Comparison of ENCODE assay signal across 13 cellular contexts in genomic region chr16:24045641-24046040, GRCh38.
A peak's percentile ranks its signal among the peaks of the same experiment; 100 is the strongest.
DNase-seq lines count a peak whose midpoint lies in the region; ATAC-seq, FAIRE-seq and TF ChIP-seq lines count a peak whose summit lies in the region.
"Had no signal": no experiment of that assay in that cellular context is flagged by ENCODE, and none has a peak within 500 bp of the region (broad histone marks: within the 10 kb centered on the region; RNA-seq: fewer than 3 reads in every experiment).

No MANE protein-coding gene starts in this region.

- POLR2A ChIA-PET in SK-N-SH (lab: Yijun Ruan, JAX) = no interaction called here
- POLR2A ChIA-PET in activated CD4-positive, alpha-beta T cell treated with anti-CD3 and anti-CD28 coated beads for 36 hours (lab: Charles Lee) = no interaction called here

- H3K9me3 Mint-ChIP-seq in Calu3 (ENCODE audit: low read depth, unreplicated experiment) = no peaks in the 10 kb centered on the region
- H3K9me3 Mint-ChIP-seq in activated CD4-positive, alpha-beta T cell treated with anti-CD3 and anti-CD28 coated beads for 36 hours (ENCODE audit: low read depth) = no peaks in the 10 kb centered on the region
- H3K9me3 Mint-ChIP-seq: activated naive CD4-positive, alpha-beta T cell treated with anti-CD3 and anti-CD28 coated beads for 36 hours; memory B cell had no signal

- peaks cover 65% of the 10 kb centered on the region for H3K27me3 Mint-ChIP-seq in Calu3 (ENCODE audit: unreplicated experiment)
- H3K27me3 Mint-ChIP-seq in activated CD4-positive, alpha-beta T cell treated with anti-CD3 and anti-CD28 coated beads for 36 hours = no peaks in the 10 kb centered on the region
- H3K27me3 Mint-ChIP-seq: memory B cell had no signal

- H3K9me3 ChIP-seq in SK-N-SH = no peaks in the 10 kb centered on the region
- H3K9me3 ChIP-seq: esophagus muscularis mucosa had no signal

- intact Hi-C loops in Calu3 (cut with micrococcal nuclease; ENCODE audit: unreplicated experiment) = loop anchor here (1.0 kb wide), 1 partner anchor 454 kb away; no protein-coding TSS in a partner anchor
- intact Hi-C loops in activated CD4-positive, alpha-beta T cell treated with anti-CD3 and anti-CD28 coated beads for 36 hours (cut with DNase I, micrococcal nuclease) = no loop called here

- H3K27me3 ChIP-seq in SK-N-SH (ENCODE audit: insufficient read depth) = no peaks in the 10 kb centered on the region
- H3K27me3 ChIP-seq: esophagus muscularis mucosa had no signal

- no peaks in the 10 kb centered on the region for H3K4me1 Mint-ChIP-seq in Calu3 (ENCODE audit: low read depth, unreplicated experiment)
- H3K4me1 Mint-ChIP-seq in activated CD4-positive, alpha-beta T cell treated with anti-CD3 and anti-CD28 coated beads for 36 hours = peaks cover 5% of the 10 kb centered on the region

- 6% methylated on average over 6 of the region's 12 CpGs for WGBS in SK-N-SH (ENCODE audit: low lambda C conversion rate)

- no peaks in the 10 kb centered on the region for H3F3A ChIP-seq in SK-N-SH (replicated peaks; ENCODE audit: insufficient read depth)

- H3K9me2 ChIP-seq in SK-N-SH = no peaks in the 10 kb centered on the region

- DNase-seq in Calu3 = peak; percentile 25
- peak; percentile 5 for DNase-seq in HT-29 (ENCODE audit: low spot score)
- peak; percentile 70 for DNase-seq in SK-N-SH
- peak; percentile 88 for DNase-seq in iPS-NIHi7 (ENCODE audit: extremely low spot score)
- DNase-seq in H54 (ENCODE audit: insufficient read length, low spot score) = no peak
- no peak for DNase-seq in activated CD4-positive, alpha-beta T cell treated with anti-CD3 and anti-CD28 coated beads for 36 hours
- DNase-seq: activated CD4-positive, CD25-positive, alpha-beta regulatory T cell treated with anti-CD3 and anti-CD28 coated beads, Interleukin-2, amount 50 U/mL, for 72 hours; activated naive CD4-positive, alpha-beta T cell treated with anti-CD3 and anti-CD28 coated beads for 36 hours; NCI-H226 had no signal

- BruUV-seq in Calu3 (replicated peaks; lab: Mats Ljungman, UMichigan) = no TSS peak

- H3K9ac ChIP-seq in SK-N-SH = no peak overlapping the region

- CTCF ChIA-PET in Calu3 (lab: Charles Lee) (interaction anchor here (0.6 to 4.3 kb wide), 5 partner anchors 25 to 839 kb away, joined by 4 to 22 read pairs (median 4); no protein-coding TSS in a partner anchor), SK-N-SH (lab: Yijun Ruan, JAX) (interaction anchor here (0.5 to 9.6 kb wide), 52 partner anchors 9 to 478 kb away, joined by 3 to 223 read pairs (median 4); partner anchors contain the start of gene CACNG3)
- CTCF ChIA-PET in activated CD4-positive, alpha-beta T cell treated with anti-CD3 and anti-CD28 coated beads for 36 hours (lab: Charles Lee) = interaction anchor here (0.8 to 2.4 kb wide), 5 partner anchors 9 to 459 kb away, joined by 3 to 10 read pairs (median 5); no protein-coding TSS in a partner anchor

- no peak for FAIRE-seq in H54 (lab: Jason Lieb, UNC)

- H3K36me3 Mint-ChIP-seq in Calu3 (ENCODE audit: insufficient read depth, unreplicated experiment) = no peaks in the 10 kb centered on the region
- H3K36me3 Mint-ChIP-seq in activated CD4-positive, alpha-beta T cell treated with anti-CD3 and anti-CD28 coated beads for 36 hours (ENCODE audit: low read depth) = peaks cover 4% of the 10 kb centered on the region

- no peak overlapping the region for H3K4me2 ChIP-seq in SK-N-SH

- H3K4me1 ChIP-seq in SK-N-SH (ENCODE audit: control insufficient read depth in 1 of 2, insufficient read depth in 2 of 2, low read depth in 1 of 2, low read length in 1 of 2) = no peaks in the 10 kb centered on the region; a peak in 1 of 4 replicates
- H3K4me1 ChIP-seq: esophagus muscularis mucosa had no signal

- no peak overlapping the region for H3K27ac ChIP-seq in SK-N-SH (ENCODE audit: low read depth in 2 of 2, low read length in 1 of 2)
- H3K27ac ChIP-seq: esophagus muscularis mucosa had no signal

- H4K20me1 ChIP-seq in SK-N-SH (ENCODE audit: insufficient read depth) = no peaks in the 10 kb centered on the region

- H3K36me3 ChIP-seq in SK-N-SH (replicated peaks in 1 of 2; ENCODE audit: control insufficient read depth in 1 of 2, insufficient read depth in 2 of 2, low read length in 1 of 2) = no peaks in the 10 kb centered on the region
- H3K36me3 ChIP-seq: esophagus muscularis mucosa had no signal

- H3K79me2 ChIP-seq in SK-N-SH (ENCODE audit: insufficient read depth) = no peaks in the 10 kb centered on the region

- no peak overlapping the region for H2AFZ ChIP-seq in SK-N-SH (ENCODE audit: low read depth)

- no peak overlapping the region for H3K4me3 Mint-ChIP-seq in Calu3 (ENCODE audit: low read depth, unreplicated experiment)
- H3K4me3 Mint-ChIP-seq in activated CD4-positive, alpha-beta T cell treated with anti-CD3 and anti-CD28 coated beads for 36 hours = no peak overlapping the region
- H3K4me3 Mint-ChIP-seq: activated naive CD4-positive, alpha-beta T cell treated with anti-CD3 and anti-CD28 coated beads for 36 hours; memory B cell had no signal

- TF ChIP-seq RAD21 in SK-N-SH (IDR thresholded peaks at IDR 0.05; ENCODE audit: low read length) = peak; percentile 89

- no peak for TF ChIP-seq EP300 in SK-N-SH (IDR thresholded peaks at IDR 0.05; ENCODE audit: borderline replicate concordance in 1 of 2, low read depth in 1 of 2, low read length in 1 of 2)

- ATAC-seq in HG03175 (IDR thresholded peaks at IDR 0.05; ENCODE audit: unreplicated experiment) (no peak), GM21825 (IDR thresholded peaks at IDR 0.05; ENCODE audit: unreplicated experiment) (no peak)
- no peak for ATAC-seq in activated CD4-positive, alpha-beta T cell treated with anti-CD3 and anti-CD28 coated beads for 36 hours

- TF ChIP-seq CTCF in Calu3 (IDR thresholded peaks at IDR 0.05; ENCODE audit: unreplicated experiment) (peak; percentile 33), SK-N-SH (IDR thresholded peaks at IDR 0.05) (peak; percentile 31; the same call in 1 of the 2 replicates)

- H3K4me3 ChIP-seq in SK-N-SH (ENCODE audit: low read depth in 2 of 2, low read length in 1 of 2) = no peak overlapping the region; a peak in 1 of 4 replicates
- H3K4me3 ChIP-seq: esophagus muscularis mucosa had no signal

- no peak for TF ChIP-seq POLR2A in H54 (IDR thresholded peaks at IDR 0.05; ENCODE audit: low read depth, low read length)

- H3K27ac Mint-ChIP-seq in Calu3 (ENCODE audit: unreplicated experiment) = no peak overlapping the region
- H3K27ac Mint-ChIP-seq in activated CD4-positive, alpha-beta T cell treated with anti-CD3 and anti-CD28 coated beads for 36 hours = no peak overlapping the region
- H3K27ac Mint-ChIP-seq: activated naive CD4-positive, alpha-beta T cell treated with anti-CD3 and anti-CD28 coated beads for 36 hours had no signal

TF ChIP-seq in SK-N-SH, 30 proteins besides CTCF, POLR2A, EP300 and RAD21:
- TF ChIP-seq IRF3 (IDR thresholded peaks at IDR 0.05; ENCODE audit: low read depth, low read length) (no peak), SMC3 (IDR thresholded peaks at IDR 0.05; ENCODE audit: low read depth, low read length) (peak; percentile 70)

Comparison
In these comparisons a context has a peak if more than half of its experiments do, and no peak if none do; other contexts are left out.
1. DNase-seq: peak in Calu3 (single experiment), HT-29 (single experiment), SK-N-SH (single experiment) and iPS-NIHi7 (single experiment); none in H54 (single experiment) and activated CD4-positive, alpha-beta T cell treated with anti-CD3 and anti-CD28 coated beads for 36 hours (single experiment).